In the genomic region with DNA sequence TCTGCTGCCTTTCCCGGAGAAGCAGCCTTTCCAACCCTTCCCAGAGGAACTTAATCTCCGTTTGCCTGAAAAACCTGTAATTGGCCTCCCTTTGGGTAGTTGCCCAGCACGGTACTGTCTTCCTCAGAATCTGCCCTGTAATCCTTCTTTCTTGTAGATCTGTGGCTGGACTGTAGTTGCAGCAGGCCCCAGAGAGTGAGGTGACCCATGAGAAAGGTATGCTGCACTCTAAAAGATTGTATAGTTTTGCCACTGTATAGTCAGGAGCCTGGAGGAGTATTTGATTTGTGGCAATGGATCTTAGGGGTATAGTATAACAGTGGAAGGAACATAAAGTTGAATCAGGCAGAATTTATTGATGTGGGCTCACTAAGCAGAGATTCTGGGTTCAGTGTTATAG, we compare ENCODE assay signal across 14 cellular contexts. TPM values are rescaled to one million over a fixed set of nuclear protein-coding genes. Genes with fewer than 3 reads are reported as not detected.
A peak's percentile ranks its signal among the peaks of the same experiment; 100 is the strongest.
DNase-seq lines count a peak whose midpoint lies in the region; ATAC-seq, FAIRE-seq and TF ChIP-seq lines count a peak whose summit lies in the region.
"Had no signal": no experiment of that assay in that cellular context is flagged by ENCODE, and none has a peak within 500 bp of the region (broad histone marks: within the 10 kb centered on the region; RNA-seq: fewer than 3 reads in every experiment).

No MANE protein-coding gene starts in this region.

- TSS peak; percentile 36 for BruUV-seq in GM12878 (replicated peaks; lab: Mats Ljungman, UMichigan)

- no peak for TF ChIP-seq CTCF in AG04449 (IDR thresholded peaks at IDR 0.05; ENCODE audit: insufficient read depth, low read length, missing control alignments)
- TF ChIP-seq CTCF in GM12878 (IDR thresholded peaks at IDR 0.05 in 2 of 3, conservative IDR thresholded peaks at IDR 0.05 in 1 of 3; ENCODE audit: control insufficient read depth in 2 of 3, extremely low read depth in 1 of 3, insufficient read depth in 1 of 3, low read depth in 3 of 3, low read length in 3 of 3), result no peak
- no peak for TF ChIP-seq CTCF in MM.1S (IDR thresholded peaks at IDR 0.05; ENCODE audit: low read length)

- ATAC-seq in GM12878, result no peak
- ATAC-seq: mucosa of descending colon had no signal

- no peaks in the 10 kb centered on the region; a peak in 1 of 4 replicates for H3K36me3 ChIP-seq in GM12878 (ENCODE audit: control insufficient read depth in 2 of 2, insufficient read depth in 2 of 2, low read length in 1 of 2)
- H3K36me3 ChIP-seq in MM.1S (replicated peaks; ENCODE audit: insufficient read depth, low read length), result no peaks in the 10 kb centered on the region

- no peak for FAIRE-seq in HTR-8/SVneo (lab: Jason Lieb, UNC)
- no peak for FAIRE-seq in GM12878 (lab: Jason Lieb, UNC)
- FAIRE-seq: GM19239 had no signal

- TF ChIP-seq POLR2A in GM12878 (IDR thresholded peaks at IDR 0.05; ENCODE audit: low read depth, low read length), result no peak

- H2AFZ ChIP-seq in GM12878 (ENCODE audit: control insufficient read depth, low read depth, low read length), result no peak overlapping the region
- H2AFZ ChIP-seq in MM.1S (ENCODE audit: low read length), result no peak overlapping the region

- in situ Hi-C loops in GM12878 (cut with MboI), result no loop called here

- TF ChIP-seq RAD21 in GM12878 (IDR thresholded peaks at IDR 0.05; ENCODE audit: insufficient read depth, low read depth, low read length), result no peak

- H3K4me1 ChIP-seq in GM12878 (ENCODE audit: control insufficient read depth, insufficient read depth, low read length) (no peaks in the 10 kb centered on the region), MM.1S (ENCODE audit: low read length) (no peaks in the 10 kb centered on the region)

- POLR2A ChIA-PET in AG04449 (lab: Yijun Ruan, JAX), result interaction anchor here (0.7 to 1.0 kb wide), 2 partner anchors 9 to 251 kb away, joined by 3 to 5 read pairs; no protein-coding TSS in a partner anchor
- POLR2A ChIA-PET in GM12878 (lab: Charles Lee), result no interaction called here

- H3K27ac ChIP-seq in GM12878 (ENCODE audit: control insufficient read depth, insufficient read depth), result no peak overlapping the region
- no peak overlapping the region for H3K27ac ChIP-seq in MM.1S (ENCODE audit: low read length)
- H3K27ac ChIP-seq: spleen had no signal

- DNase-seq in AG04449 (ENCODE audit: low read depth, low spot score), result peak; percentile 63
- peak; percentile 44 for DNase-seq in HTR-8/SVneo (ENCODE audit: insufficient read length, low spot score)
- no peak for DNase-seq in GM12878 (ENCODE audit: low read depth, low spot score)
- DNase-seq in kidney tubule cell (ENCODE audit: low spot score), result peak; percentile 66
- DNase-seq in MM.1S, result no peak
- DNase-seq in NCI-H2196 treated with DMSO at 0.1 percent for 48 hours (lab: John Stamatoyannopoulos, UW; ENCODE audit: unreplicated experiment), result no peak
- no peak for DNase-seq in NOMO-1 treated with dmso at 0.1 percent for 144 hours (lab: John Stamatoyannopoulos, UW; ENCODE audit: unreplicated experiment)
- no peak for DNase-seq in NCI-H82 treated with DMSO at 0.1 percent for 48 hours (lab: John Stamatoyannopoulos, UW; ENCODE audit: unreplicated experiment)
- DNase-seq: mucosa of descending colon; NCI-H1417; NK-92 treated with Interleukin-12 subunit alpha and Interleukin-12 subunit beta, amount 100 ng/mL, for 24 hours; spleen had no signal

- no peaks in the 10 kb centered on the region for H3K9me3 ChIP-seq in GM12878 (replicated peaks; ENCODE audit: control insufficient read depth, insufficient read depth, low read length)
- no peaks in the 10 kb centered on the region for H3K9me3 ChIP-seq in MM.1S (replicated peaks; ENCODE audit: insufficient read depth, low read length)
- H3K9me3 ChIP-seq: mucosa of descending colon, spleen had no signal

- H3K79me2 ChIP-seq in GM12878 (ENCODE audit: control insufficient read depth, insufficient read depth, low read length) (no peaks in the 10 kb centered on the region; the same call in none of the 2 replicates), MM.1S (ENCODE audit: low read length) (peaks cover 95% of the 10 kb centered on the region)

- H3K27me3 ChIP-seq in GM12878 (replicated peaks in 1 of 2; ENCODE audit: control insufficient read depth in 2 of 2, insufficient read depth in 2 of 2, low read length in 1 of 2), result no peaks in the 10 kb centered on the region
- no peaks in the 10 kb centered on the region for H3K27me3 ChIP-seq in MM.1S (replicated peaks; ENCODE audit: insufficient read depth, low read length)
- H3K27me3 ChIP-seq: BLaER1 treated with 17β-estradiol and CSF1 and Interleukin-3, amounts not matched to agents 10 nM and 100 nM; spleen had no signal

- H3K4me3 ChIP-seq in AG04449 (ENCODE audit: low read depth, low read length) (no peak overlapping the region; the same call in 1 of the 2 replicates), GM12878 (no peak overlapping the region), MM.1S (ENCODE audit: low read length) (no peak overlapping the region)
- H3K4me3 ChIP-seq: BLaER1 treated with 17β-estradiol and CSF1 and Interleukin-3, amounts not matched to agents 10 nM and 100 nM; mucosa of descending colon; spleen had no signal

- H3F3A ChIP-seq in MM.1S (ENCODE audit: insufficient read depth, low read length), result no peaks in the 10 kb centered on the region

- H4K20me1 ChIP-seq in GM12878 (ENCODE audit: control insufficient read depth, insufficient read depth) (no peaks in the 10 kb centered on the region), MM.1S (ENCODE audit: insufficient read depth, low read length) (no peaks in the 10 kb centered on the region)

- CTCF ChIA-PET in AG04449 (lab: Yijun Ruan, JAX) (no interaction called here), GM12878 (lab: Yijun Ruan, JAX) (no interaction called here)

- H3K4me2 ChIP-seq in GM12878 (ENCODE audit: control insufficient read depth, insufficient read depth) (no peak overlapping the region), MM.1S (ENCODE audit: low read depth, low read length) (no peak overlapping the region)

- 83% methylated on average over 3 of the region's 3 CpGs for WGBS in GM12878 (ENCODE audit: insufficient coverage, insufficient replicate concordance, low lambda C conversion rate, missing lambda C conversion rate)

- RAD21 ChIA-PET in GM12878 (lab: Charles Lee; ENCODE audit: unreplicated experiment), result no interaction called here

- intact Hi-C loops in GM12878 (cut with micrococcal nuclease; ENCODE audit: unreplicated experiment), result no loop called here

- SMC1A ChIA-PET in GM12878 (lab: Charles Lee; ENCODE audit: uncharacterized antibody, unreplicated experiment), result no interaction called here

- no peak for TF ChIP-seq EP300 in GM12878 (IDR thresholded peaks at IDR 0.05; ENCODE audit: borderline replicate concordance in 1 of 2, control insufficient read depth in 1 of 2, low read depth in 2 of 2, low read length in 2 of 2)

- H3K9ac ChIP-seq in GM12878 (ENCODE audit: control insufficient read depth, insufficient read depth, low read length) (no peak overlapping the region), MM.1S (ENCODE audit: low read length) (no peak overlapping the region)
- H3K9ac ChIP-seq: BLaER1 treated with 17β-estradiol and CSF1 and Interleukin-3, amounts not matched to agents 10 nM and 100 nM had no signal

- H3K9me2 ChIP-seq in MM.1S (replicated peaks; ENCODE audit: insufficient read depth, low read length), result no peaks in the 10 kb centered on the region

TF ChIP-seq in GM12878, 131 proteins besides CTCF, POLR2A, EP300 and RAD21 (continues in another document):
- TF ChIP-seq, protein P1, sequence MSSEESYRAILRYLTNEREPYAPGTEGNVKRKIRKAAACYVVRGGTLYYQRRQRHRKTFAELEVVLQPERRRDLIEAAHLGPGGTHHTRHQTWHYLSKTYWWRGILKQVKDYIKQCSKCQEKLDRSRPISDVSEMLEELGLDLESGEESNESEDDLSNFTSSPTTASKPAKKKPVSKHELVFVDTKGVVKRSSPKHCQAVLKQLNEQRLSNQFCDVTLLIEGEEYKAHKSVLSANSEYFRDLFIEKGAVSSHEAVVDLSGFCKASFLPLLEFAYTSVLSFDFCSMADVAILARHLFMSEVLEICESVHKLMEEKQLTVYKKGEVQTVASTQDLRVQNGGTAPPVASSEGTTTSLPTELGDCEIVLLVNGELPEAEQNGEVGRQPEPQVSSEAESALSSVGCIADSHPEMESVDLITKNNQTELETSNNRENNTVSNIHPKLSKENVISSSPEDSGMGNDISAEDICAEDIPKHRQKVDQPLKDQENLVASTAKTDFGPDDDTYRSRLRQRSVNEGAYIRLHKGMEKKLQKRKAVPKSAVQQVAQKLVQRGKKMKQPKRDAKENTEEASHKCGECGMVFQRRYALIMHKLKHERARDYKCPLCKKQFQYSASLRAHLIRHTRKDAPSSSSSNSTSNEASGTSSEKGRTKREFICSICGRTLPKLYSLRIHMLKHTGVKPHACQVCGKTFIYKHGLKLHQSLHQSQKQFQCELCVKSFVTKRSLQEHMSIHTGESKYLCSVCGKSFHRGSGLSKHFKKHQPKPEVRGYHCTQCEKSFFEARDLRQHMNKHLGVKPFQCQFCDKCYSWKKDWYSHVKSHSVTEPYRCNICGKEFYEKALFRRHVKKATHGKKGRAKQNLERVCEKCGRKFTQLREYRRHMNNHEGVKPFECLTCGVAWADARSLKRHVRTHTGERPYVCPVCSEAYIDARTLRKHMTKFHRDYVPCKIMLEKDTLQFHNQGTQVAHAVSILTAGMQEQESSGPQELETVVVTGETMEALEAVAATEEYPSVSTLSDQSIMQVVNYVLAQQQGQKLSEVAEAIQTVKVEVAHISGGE (CRISPR knock-in tag; IDR thresholded peaks at IDR 0.05), result no peak
- TF ChIP-seq TARDBP (IDR thresholded peaks at IDR 0.05; ENCODE audit: borderline replicate concordance), result no peak
- no peak for TF ChIP-seq CBFB (IDR thresholded peaks at IDR 0.05; ENCODE audit: low read depth)

RNA-seq across cellular contexts. Expression of gene SPIN1, which starts 11.8 kb away (rescaled TPM):
- 23.5 and 24.9 TPM in 2 replicates for total RNA-seq in GM12878 (2013; cell fraction: nucleolus; rRNA removed)
- total RNA-seq in GM12878 (2014; rRNA removed), result 16.0 and 19.1 TPM in 2 replicates
- total RNA-seq in GM12878 (2014; rRNA removed; fragmentation: Illumina TruSeq; extraction: Trizol), result 17.0 TPM in 2 replicates
- total RNA-seq in GM12878 (2021), result 20.8 and 22.7 TPM in 2 replicates
- polyA plus RNA-seq in GM12878 (2011; ENCODE audit: low read depth), result 8.3 TPM
- 30.3 and 35.1 TPM in 2 replicates for polyA plus RNA-seq in GM12878 (2011; rRNA removed)
- 15.0 and 16.4 TPM in 2 replicates for polyA plus RNA-seq in GM12878 (2011; cell fraction: cytosol; rRNA removed)
- polyA plus RNA-seq in GM12878 (2011; cell fraction: nucleus; rRNA removed), result 17.2 and 22.3 TPM in 2 replicates
- polyA plus RNA-seq in GM12878 (2012), result 9.8 and 9.9 TPM in 2 replicates
- 24.7 and 25.2 TPM in 2 replicates for polyA plus RNA-seq in GM12878 (2014; fragmentation: Illumina TruSeq; extraction: Trizol)
- polyA plus RNA-seq in GM12878 (2014; fragmentation: Nextera tagmentation; extraction: Ambion mirVana), result 1 to 10 TPM; 6.6 to 8.1 TPM
- 15.1 and 17.1 TPM in 2 replicates for polyA plus RNA-seq in GM12878 (2014; rRNA removed)
- polyA plus RNA-seq in GM12878 (2016; fragmentation: Nextera tagmentation; extraction: Ambion mirVana), result 10 to 100 TPM; 16.3 to 18.2 TPM
- 24.3 and 50.2 TPM in 2 replicates for polyA minus RNA-seq in GM12878 (2011; rRNA and poly(A)+ RNA removed)
- polyA minus RNA-seq in GM12878 (2011; cell fraction: cytosol; rRNA and poly(A)+ RNA removed), result 8.1 and 9.6 TPM in 2 replicates
- polyA minus RNA-seq in GM12878 (2011; cell fraction: nucleus; rRNA and poly(A)+ RNA removed), result 6.8 and 8.0 TPM in 2 replicates

Comparison
In these comparisons a context has a peak if more than half of its experiments do, and no peak if none do; other contexts are left out.
1. DNase-seq: peak in AG04449 (single experiment), HTR-8/SVneo (single experiment) and kidney tubule cell (single experiment); none in GM12878 (single experiment), MM.1S (single experiment), NCI-H2196 treated with DMSO at 0.1 percent for 48 hours (single experiment), NOMO-1 treated with dmso at 0.1 percent for 144 hours (single experiment) and NCI-H82 treated with DMSO at 0.1 percent for 48 hours (single experiment).